11 cellular contexts compared by ENCODE assay signal in the genomic region with DNA sequence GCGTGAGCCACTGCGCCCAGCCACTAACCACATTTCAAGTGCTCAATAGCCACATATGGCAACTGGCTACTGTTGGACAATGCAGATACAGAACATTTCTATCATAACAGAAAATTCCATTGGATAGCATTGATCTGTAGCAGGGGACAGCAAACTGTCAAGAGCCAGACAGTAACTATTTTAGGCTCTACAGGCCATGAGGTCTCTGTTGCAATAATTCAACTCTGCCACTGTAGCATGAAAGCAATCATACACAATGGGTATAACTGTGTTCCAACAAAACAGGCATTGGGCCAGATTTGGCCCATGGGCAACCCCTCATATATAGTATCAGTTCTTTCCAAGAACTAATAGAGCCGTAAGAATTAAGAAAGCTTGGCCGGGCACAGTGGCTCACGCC.
"Had no signal": no experiment of that assay in that cellular context is flagged by ENCODE, and none has a peak within 500 bp of the region (broad histone marks: within the 10 kb centered on the region; RNA-seq: fewer than 3 reads in every experiment).

No MANE protein-coding gene starts in this region.

- H3K27ac Mint-ChIP-seq: activated naive CD4-positive, alpha-beta T cell treated with anti-CD3 and anti-CD28 coated beads for 36 hours had no signal

- H3K9me3 Mint-ChIP-seq: activated naive CD4-positive, alpha-beta T cell treated with anti-CD3 and anti-CD28 coated beads for 36 hours; activated T-helper 2 cell treated with anti-CD3 and anti-CD28 coated beads, Interferon-gamma antibody, Interleukin-2, Interleukin-4, amounts not matched to agents 10 μg/mL and 5 μg/mL and 100 μg/mL, durations not matched to agents 14 hours and 24 hours and 36 hours had no signal

- DNase-seq: activated naive CD4-positive, alpha-beta T cell treated with anti-CD3 and anti-CD28 coated beads for 36 hours; colonic mucosa; esophagus squamous epithelium; glutamatergic neuron; lower lobe of right lung; stimulated activated CD4-positive, alpha-beta T cell treated with anti-CD3 and anti-CD28 coated beads, Interleukin-15, amount 100 ng/mL, for 24 hours; stimulated activated CD4-positive, alpha-beta T cell treated with anti-CD3 and anti-CD28 coated beads, Interleukin-4, amount 100 ng/mL, for 4 hours; stimulated activated CD8-positive, alpha-beta memory T cell treated with anti-CD3 and anti-CD28 coated beads, Interleukin-4, amount 100 ng/mL, for 48 hours; transverse colon had no signal

- H3K9me3 ChIP-seq: colonic mucosa, esophagus squamous epithelium, lower lobe of right lung, transverse colon had no signal

- H3K27ac ChIP-seq: cardiac muscle cell, colonic mucosa, esophagus squamous epithelium, lower lobe of right lung, transverse colon had no signal

- H3K4me3 Mint-ChIP-seq: activated naive CD4-positive, alpha-beta T cell treated with anti-CD3 and anti-CD28 coated beads for 36 hours had no signal

- H3K27me3 ChIP-seq: cardiac muscle cell, colonic mucosa, esophagus squamous epithelium, transverse colon had no signal

- ATAC-seq: lower lobe of right lung had no signal

- H3K4me3 ChIP-seq: cardiac muscle cell, colonic mucosa, esophagus squamous epithelium, lower lobe of right lung, transverse colon had no signal

- H3K36me3 ChIP-seq: colonic mucosa had no signal

- H3K4me1 ChIP-seq: colonic mucosa had no signal
